In genomic region chr5:144281784-144282183, GRCh38 we compare ENCODE assay signal across 13 cellular contexts.
DNase-seq lines count a peak whose midpoint lies in the region; TF ChIP-seq lines count a peak whose summit lies in the region.
"Had no signal": no experiment of that assay in that cellular context is flagged by ENCODE, and none has a peak within 500 bp of the region (broad histone marks: within the 10 kb centered on the region; RNA-seq: fewer than 3 reads in every experiment).

No MANE protein-coding gene starts in this region.

- no peaks in the 10 kb centered on the region for H3K36me3 ChIP-seq in right atrium auricular region

- H3K27ac Mint-ChIP-seq in nephron progenitor cell = no peak overlapping the region
- H3K27ac Mint-ChIP-seq: CD14-positive monocyte; CD8-positive, alpha-beta T cell; H9 had no signal

- no peak overlapping the region for H3K27ac ChIP-seq in right atrium auricular region

- DNase-seq in EL = peak; percentile 42
- peak; percentile 29 for DNase-seq in NCI-H460 (ENCODE audit: extremely low read depth, low read depth)
- DNase-seq in iris pigment epithelial cell (ENCODE audit: low read depth) = peak; percentile 6
- no peak for DNase-seq in nephron progenitor cell
- DNase-seq in erythroblast (lab: John Stamatoyannopoulos, UW) = no peak
- DNase-seq in right atrium auricular region (ENCODE audit: low spot score) = no peak
- no peak for DNase-seq in iPS-NIHi11 (ENCODE audit: low spot score)
- DNase-seq: CD8-positive, alpha-beta T cell; COR-L47; DMS53; GOT3; H9 had no signal

- H3K9me3 Mint-ChIP-seq in nephron progenitor cell = peaks cover 18% of the 10 kb centered on the region
- H3K9me3 Mint-ChIP-seq: CD8-positive, alpha-beta T cell had no signal

- TF ChIP-seq POLR2A in erythroblast (IDR thresholded peaks at IDR 0.05; ENCODE audit: low read length) = no peak

- H3K4me3 Mint-ChIP-seq in nephron progenitor cell = no peak overlapping the region
- H3K4me3 Mint-ChIP-seq: CD14-positive monocyte; CD8-positive, alpha-beta T cell; H9 had no signal

- no peaks in the 10 kb centered on the region for H3K4me1 ChIP-seq in right atrium auricular region

- H3K27me3 ChIP-seq in right atrium auricular region = no peaks in the 10 kb centered on the region

- no peak overlapping the region for H3K4me3 ChIP-seq in right atrium auricular region

- no peaks in the 10 kb centered on the region for H3K9me3 ChIP-seq in right atrium auricular region

- no peaks in the 10 kb centered on the region for H3K36me3 Mint-ChIP-seq in nephron progenitor cell (ENCODE audit: low read depth)
- H3K36me3 Mint-ChIP-seq: CD14-positive monocyte; CD8-positive, alpha-beta T cell had no signal

- peaks cover 4% of the 10 kb centered on the region for H3K27me3 Mint-ChIP-seq in nephron progenitor cell (ENCODE audit: low read depth, poor library complexity)

- TF ChIP-seq CTCF in nephron progenitor cell (IDR thresholded peaks at IDR 0.05) (no peak), right atrium auricular region (IDR thresholded peaks at IDR 0.05) (no peak)

- no peaks in the 10 kb centered on the region for H3K4me1 Mint-ChIP-seq in nephron progenitor cell
- H3K4me1 Mint-ChIP-seq: CD14-positive monocyte had no signal

Comparison
In these comparisons a context has a peak if more than half of its experiments do, and no peak if none do; other contexts are left out.
1. DNase-seq: peak in EL (single experiment), NCI-H460 (single experiment) and iris pigment epithelial cell (single experiment); none in nephron progenitor cell (single experiment), erythroblast (0 of 2), right atrium auricular region (single experiment) and iPS-NIHi11 (single experiment).